ENCODE assay signal across 20 cellular contexts in genomic region chr10:83276971-83277370, GRCh38.
DNase-seq lines count a peak whose midpoint lies in the region; ATAC-seq and TF ChIP-seq lines count a peak whose summit lies in the region.
"Had no signal": no experiment of that assay in that cellular context is flagged by ENCODE, and none has a peak within 500 bp of the region (broad histone marks: within the 10 kb centered on the region; RNA-seq: fewer than 3 reads in every experiment).

No MANE protein-coding gene starts in this region.

- dilution Hi-C loops in mammary epithelial cell (cut with HindIII; ENCODE audit: low sequenced_read_pairs) = no loop called here

- peak overlapping the region; percentile 20 for H2AFZ ChIP-seq in mammary epithelial cell (ENCODE audit: low read depth, low read length)

- H3K9me3 ChIP-seq in mammary epithelial cell (replicated peaks; ENCODE audit: insufficient read depth, low read length) = no peaks in the 10 kb centered on the region
- H3K9me3 ChIP-seq: BLaER1, Caco-2 had no signal

- CTCF ChIA-PET in mammary epithelial cell (lab: Charles Lee; ENCODE audit: low non-redundant PET) (no interaction called here), MCF 10A (lab: Yijun Ruan, JAX) (interaction anchor here (0.7 to 3.5 kb wide), 3 partner anchors 9 to 594 kb away, joined by 3 to 10 read pairs (median 4); no protein-coding TSS in a partner anchor)

- no peaks in the 10 kb centered on the region for H4K20me1 ChIP-seq in mammary epithelial cell (ENCODE audit: insufficient read depth, low read length)
- H4K20me1 ChIP-seq: BLaER1 had no signal

- H3K36me3 Mint-ChIP-seq in MCF 10A (ENCODE audit: insufficient read depth, unreplicated experiment) (no peaks in the 10 kb centered on the region), type B pancreatic cell (no peaks in the 10 kb centered on the region)
- H3K36me3 Mint-ChIP-seq in T-helper 2 cell treated with Interferon-gamma antibody and Interleukin-4, amounts not matched to agents 5 μg/mL and 100 μg/mL, for 36 hours (ENCODE audit: low read depth) = no peaks in the 10 kb centered on the region
- H3K36me3 Mint-ChIP-seq: CD4-positive, CD25-positive, alpha-beta regulatory T cell; CD8-positive, alpha-beta T cell had no signal

- no peak overlapping the region for H3K4me3 ChIP-seq in mammary epithelial cell (replicated peaks in 1 of 3; ENCODE audit: insufficient read depth in 1 of 3, low read depth in 2 of 3, low read length in 3 of 3)
- H3K4me3 ChIP-seq: BLaER1, GM12878 had no signal

- no peak overlapping the region for H3K27ac ChIP-seq in mammary epithelial cell (ENCODE audit: insufficient read depth, low read depth, low read length)
- H3K27ac ChIP-seq: 22Rv1, BLaER1, C4-2B had no signal

- intact Hi-C loops in mammary epithelial cell (cut with micrococcal nuclease) = no loop called here
- intact Hi-C loops in MCF 10A (cut with micrococcal nuclease) = no loop called here

- no peak overlapping the region for H3K4me2 ChIP-seq in mammary epithelial cell (ENCODE audit: insufficient read depth, low read depth, low read length)
- H3K4me2 ChIP-seq: BLaER1 had no signal

- POLR2A ChIA-PET in MCF 10A (lab: Yijun Ruan, JAX) = no interaction called here

- H3K27ac Mint-ChIP-seq in MCF 10A (ENCODE audit: low read depth, unreplicated experiment) (no peak overlapping the region), type B pancreatic cell (peak overlapping the region; percentile 53)
- H3K27ac Mint-ChIP-seq in T-helper 2 cell treated with Interferon-gamma antibody and Interleukin-4, amounts not matched to agents 5 μg/mL and 100 μg/mL, for 36 hours = no peak overlapping the region
- H3K27ac Mint-ChIP-seq: B cell; CD4-positive, CD25-positive, alpha-beta regulatory T cell; CD8-positive, alpha-beta T cell had no signal

- no peaks in the 10 kb centered on the region for H3K4me1 ChIP-seq in mammary epithelial cell (ENCODE audit: insufficient read depth, low read length)
- H3K4me1 ChIP-seq: BLaER1, Caco-2 had no signal

- 33% methylated on average over 2 of the region's 2 CpGs for WGBS in mammary epithelial cell (ENCODE audit: low coverage, missing lambda C conversion rate)

- TF ChIP-seq CTCF in mammary epithelial cell (conservative IDR thresholded peaks at IDR 0.05 in 1 of 2, IDR thresholded peaks at IDR 0.05 in 1 of 2; ENCODE audit: extremely low read depth in 1 of 2, insufficient read depth in 1 of 2, low read depth in 1 of 2, low read length in 2 of 2) (no peak), MCF 10A (IDR thresholded peaks at IDR 0.05; ENCODE audit: unreplicated experiment) (no peak), type B pancreatic cell (conservative IDR thresholded peaks at IDR 0.05) (no peak)

- H3K9me3 Mint-ChIP-seq in MCF 10A (ENCODE audit: unreplicated experiment) (peaks cover 11% of the 10 kb centered on the region), type B pancreatic cell (no peaks in the 10 kb centered on the region)
- peaks cover 15% of the 10 kb centered on the region for H3K9me3 Mint-ChIP-seq in T-helper 2 cell treated with Interferon-gamma antibody and Interleukin-4, amounts not matched to agents 5 μg/mL and 100 μg/mL, for 36 hours

- in situ Hi-C loops in mammary epithelial cell (cut with MboI; ENCODE audit: low sequenced_read_pairs in 2 of 2) = no loop called here

- BruUV-seq in mammary epithelial cell (replicated peaks; lab: Mats Ljungman, UMichigan) (no TSS peak), MCF 10A (replicated peaks; lab: Mats Ljungman, UMichigan) (no TSS peak)

- no peak for ATAC-seq in GM21825 (IDR thresholded peaks at IDR 0.05; ENCODE audit: unreplicated experiment)
- ATAC-seq: CD8-positive, alpha-beta T cell; GM12878 had no signal

- no peaks in the 10 kb centered on the region for H3K79me2 ChIP-seq in mammary epithelial cell (ENCODE audit: insufficient read depth, low read length)

- H3K4me1 Mint-ChIP-seq in MCF 10A (ENCODE audit: insufficient read depth, unreplicated experiment) = no peaks in the 10 kb centered on the region
- H3K4me1 Mint-ChIP-seq in type B pancreatic cell (ENCODE audit: unreplicated experiment) = peaks cover 12% of the 10 kb centered on the region
- no peaks in the 10 kb centered on the region for H3K4me1 Mint-ChIP-seq in T-helper 2 cell treated with Interferon-gamma antibody and Interleukin-4, amounts not matched to agents 5 μg/mL and 100 μg/mL, for 36 hours (ENCODE audit: low read depth)
- H3K4me1 Mint-ChIP-seq: B cell; CD4-positive, CD25-positive, alpha-beta regulatory T cell had no signal

- H3K36me3 ChIP-seq in mammary epithelial cell (ENCODE audit: insufficient read depth, low read length) = no peaks in the 10 kb centered on the region
- H3K36me3 ChIP-seq: BLaER1 had no signal

- no peak for DNase-seq in mammary epithelial cell
- DNase-seq in MCF 10A (ENCODE audit: unreplicated experiment) = no peak
- peak; percentile 60 for DNase-seq in islet precursor cell
- DNase-seq in type B pancreatic cell (ENCODE audit: extremely low spot score, unreplicated experiment) = no peak
- DNase-seq in T-helper 2 cell treated with Interferon-gamma antibody and Interleukin-4, amounts not matched to agents 5 μg/mL and 100 μg/mL, for 36 hours (ENCODE audit: low spot score) = no peak
- DNase-seq: Caco-2; CD4-positive, CD25-positive, alpha-beta regulatory T cell; CD8-positive, alpha-beta T cell; DMS153; DND-41; GDM1; GOT3; H7; HCEC 1CT had no signal

- no peaks in the 10 kb centered on the region for H3K27me3 ChIP-seq in mammary epithelial cell (ENCODE audit: insufficient read depth, low read length)
- H3K27me3 ChIP-seq: BLaER1 had no signal

- H3K27me3 Mint-ChIP-seq in MCF 10A (ENCODE audit: insufficient read depth, unreplicated experiment) (no peaks in the 10 kb centered on the region), type B pancreatic cell (no peaks in the 10 kb centered on the region)
- H3K27me3 Mint-ChIP-seq in T-helper 2 cell treated with Interferon-gamma antibody and Interleukin-4, amounts not matched to agents 5 μg/mL and 100 μg/mL, for 36 hours (ENCODE audit: low read depth) = no peaks in the 10 kb centered on the region
- H3K27me3 Mint-ChIP-seq: B cell; CD4-positive, CD25-positive, alpha-beta regulatory T cell had no signal

- H3K4me3 Mint-ChIP-seq in MCF 10A (ENCODE audit: unreplicated experiment) (no peak overlapping the region), type B pancreatic cell (no peak overlapping the region)
- H3K4me3 Mint-ChIP-seq in T-helper 2 cell treated with Interferon-gamma antibody and Interleukin-4, amounts not matched to agents 5 μg/mL and 100 μg/mL, for 36 hours = no peak overlapping the region
- H3K4me3 Mint-ChIP-seq: B cell; CD4-positive, CD25-positive, alpha-beta regulatory T cell; CD8-positive, alpha-beta T cell had no signal

- no peak overlapping the region for H3K9ac ChIP-seq in mammary epithelial cell (ENCODE audit: insufficient read depth, low read length)
- H3K9ac ChIP-seq: BLaER1 had no signal
